27 cellular contexts compared by ENCODE assay signal in genomic region chr14:100786131-100786530, GRCh38. TPM values are rescaled to one million over a fixed set of nuclear protein-coding genes. Genes with fewer than 3 reads are reported as not detected.
DNase-seq lines count a peak whose midpoint lies in the region; ATAC-seq and TF ChIP-seq lines count a peak whose summit lies in the region.
"Had no signal": no experiment of that assay in that cellular context is flagged by ENCODE, and none has a peak within 500 bp of the region (broad histone marks: within the 10 kb centered on the region; RNA-seq: fewer than 3 reads in every experiment).

No MANE protein-coding gene starts in this region.

- no peak overlapping the region for H3K9ac ChIP-seq in MM.1S (ENCODE audit: low read length)

- 70% methylated on average over 4 of the region's 11 CpGs for WGBS in right lobe of liver (ENCODE audit: insufficient coverage, low coverage, low lambda C conversion rate, missing lambda C conversion rate)

- no peaks in the 10 kb centered on the region for H3K79me2 ChIP-seq in MM.1S (ENCODE audit: low read length)

- no peaks in the 10 kb centered on the region for H3K36me3 ChIP-seq in MM.1S (replicated peaks; ENCODE audit: insufficient read depth, low read length)
- H3K36me3 ChIP-seq in right lobe of liver: no peaks in the 10 kb centered on the region
- H3K36me3 ChIP-seq: esophagus squamous epithelium, tibial nerve had no signal

- H3K27me3 ChIP-seq in MM.1S (replicated peaks; ENCODE audit: insufficient read depth, low read length) (peaks cover 17% of the 10 kb centered on the region), right lobe of liver (no peaks in the 10 kb centered on the region)
- H3K27me3 ChIP-seq: tibial nerve had no signal

- H3K4me3 ChIP-seq in MM.1S (ENCODE audit: low read length) (no peak overlapping the region), right lobe of liver (no peak overlapping the region)
- H3K4me3 ChIP-seq: esophagus squamous epithelium, psoas muscle, tibial nerve had no signal

- ATAC-seq in HG03565 (IDR thresholded peaks at IDR 0.05; ENCODE audit: unreplicated experiment) (no peak), right lobe of liver (no peak)
- ATAC-seq: activated CD4-positive, alpha-beta T cell treated with anti-CD3 and anti-CD28 coated beads for 36 hours; activated CD8-positive, alpha-beta memory T cell treated with anti-CD3 and anti-CD28 coated beads, Interleukin-2, amount 10 ng/mL, durations not matched to agents 7 days and 5 days; activated naive CD4-positive, alpha-beta T cell treated with anti-CD3 and anti-CD28 coated beads, Interleukin-2, amount 50 U/mL, for 72 hours; effector memory CD8-positive, alpha-beta T cell; psoas muscle; stimulated activated naive CD8-positive, alpha-beta T cell treated with anti-CD3 and anti-CD28 coated beads, Interleukin-15, Interleukin-2, amounts not matched to agents 100 U/mL and 50 U/mL, for 24 hours had no signal

- intact Hi-C loops in right lobe of liver (cut with DNase I): no loop called here

- DNase-seq in NCI-H2227 treated with DMSO at 0.1 percent for 48 hours (lab: John Stamatoyannopoulos, UW): peak; percentile 10
- peak in 34 of 58 donors; percentile 7 to 74 (median 36) for DNase-seq in anterior cingulate cortex (lab: John Stamatoyannopoulos, UW)
- DNase-seq in left kidney (ENCODE audit: low read depth, low spot score): peak; percentile 42
- peak; percentile 78 for DNase-seq in putamen (ENCODE audit: low spot score)
- DNase-seq in SK-N-DZ (ENCODE audit: low spot score): no peak
- DNase-seq in MM.1S: no peak
- DNase-seq in right lobe of liver: no peak
- DNase-seq: activated CD4-positive, alpha-beta T cell treated with anti-CD3 and anti-CD28 coated beads for 36 hours; activated CD8-positive, alpha-beta memory T cell treated with anti-CD3 and anti-CD28 coated beads, Interleukin-2, amount 10 ng/mL, durations not matched to agents 7 days and 5 days; CD4-positive, alpha-beta memory T cell; effector memory CD8-positive, alpha-beta T cell; esophagus squamous epithelium; IMR-90; NCI-H1417; NCI-H2171; nephron progenitor cell; OCI-M1; SHP77 treated with DMSO at 0.1 percent for 48 hours; stimulated activated CD4-positive, alpha-beta T cell treated with anti-CD3 and anti-CD28 coated beads, Interleukin-4, amount 100 ng/mL, for 4 hours; stimulated activated naive CD8-positive, alpha-beta T cell treated with anti-CD3 and anti-CD28 coated beads, Interleukin-15, Interleukin-2, amounts not matched to agents 100 U/mL and 50 U/mL, for 24 hours; T-helper 1 cell had no signal

- H4K20me1 ChIP-seq in MM.1S (ENCODE audit: insufficient read depth, low read length): no peaks in the 10 kb centered on the region

- no peaks in the 10 kb centered on the region for H3K9me2 ChIP-seq in MM.1S (replicated peaks; ENCODE audit: insufficient read depth, low read length)

- H3K27ac ChIP-seq in MM.1S (ENCODE audit: low read length) (no peak overlapping the region), right lobe of liver (no peak overlapping the region)
- H3K27ac ChIP-seq: esophagus squamous epithelium, psoas muscle, tibial nerve had no signal

- TF ChIP-seq CTCF in MM.1S (IDR thresholded peaks at IDR 0.05; ENCODE audit: low read length) (no peak), right lobe of liver (IDR thresholded peaks at IDR 0.05) (no peak)

- H3K9me3 ChIP-seq in MM.1S (replicated peaks; ENCODE audit: insufficient read depth, low read length) (no peaks in the 10 kb centered on the region), right lobe of liver (no peaks in the 10 kb centered on the region)
- H3K9me3 ChIP-seq: esophagus squamous epithelium, psoas muscle, tibial nerve had no signal

- H3F3A ChIP-seq in MM.1S (ENCODE audit: insufficient read depth, low read length): no peaks in the 10 kb centered on the region

- H3K4me2 ChIP-seq in MM.1S (ENCODE audit: low read depth, low read length): no peak overlapping the region

- no peak overlapping the region for H2AFZ ChIP-seq in MM.1S (ENCODE audit: low read length)

- TF ChIP-seq POLR2A in right lobe of liver (IDR thresholded peaks at IDR 0.05): no peak

- no peaks in the 10 kb centered on the region for H3K4me1 ChIP-seq in MM.1S (ENCODE audit: low read length)
- H3K4me1 ChIP-seq in right lobe of liver: no peaks in the 10 kb centered on the region
- H3K4me1 ChIP-seq: psoas muscle, tibial nerve had no signal

RNA-seq across cellular contexts. Expression of gene MEG3, which starts 39.8 kb away (rescaled TPM):
- 191 and 312 TPM in 2 replicates for polyA plus RNA-seq in SK-N-DZ (2014; cell fraction: cytosol; rRNA removed)
- 2,588 and 3,028 TPM in 2 replicates for polyA plus RNA-seq in SK-N-DZ (2014; cell fraction: nucleus; rRNA removed)
- 10 to 100 TPM in 5 of 6 experiments, 1 to 10 TPM in 1; 5.7 to 43.7 (median 23.9) TPM for total RNA-seq in right lobe of liver
- total RNA-seq: activated CD4-positive, alpha-beta T cell treated with anti-CD3 and anti-CD28 coated beads for 36 hours; activated CD8-positive, alpha-beta memory T cell treated with anti-CD3 and anti-CD28 coated beads, Interleukin-2, amount 10 ng/mL, durations not matched to agents 7 days and 5 days; activated naive CD4-positive, alpha-beta T cell treated with anti-CD3 and anti-CD28 coated beads, Interleukin-2, amount 50 U/mL, for 72 hours; activated T-helper 1 cell treated with anti-CD3 and anti-CD28 coated beads, Interleukin-12 subunit alpha, Interleukin-12 subunit beta, Interleukin-2, Interleukin-4 antibody, amounts not matched to agents 30 ng/mL and 10 ng/mL and 1 ng/mL, durations not matched to agents 14 hours and 24 hours and 36 hours; CD4-positive, alpha-beta memory T cell had no signal
- polyA plus RNA-seq: CD4-positive, alpha-beta memory T cell had no signal

RNA-seq across cellular contexts. Expression of gene DLK1, which starts 59.4 kb away (rescaled TPM):
- polyA plus RNA-seq in SK-N-DZ (2014; cell fraction: cytosol; rRNA removed): 7.8 and 9.0 TPM in 2 replicates
- polyA plus RNA-seq in SK-N-DZ (2014; cell fraction: nucleus; rRNA removed): 6.6 and 7.6 TPM in 2 replicates
- 10 to 100 TPM in 1 of 6 experiments, 1 to 10 TPM in 2, not detected in 3; 1.7 to 13.4 (median 3.8) TPM for total RNA-seq in right lobe of liver
- total RNA-seq: activated CD4-positive, alpha-beta T cell treated with anti-CD3 and anti-CD28 coated beads for 36 hours; activated CD8-positive, alpha-beta memory T cell treated with anti-CD3 and anti-CD28 coated beads, Interleukin-2, amount 10 ng/mL, durations not matched to agents 7 days and 5 days; activated naive CD4-positive, alpha-beta T cell treated with anti-CD3 and anti-CD28 coated beads, Interleukin-2, amount 50 U/mL, for 72 hours; activated T-helper 1 cell treated with anti-CD3 and anti-CD28 coated beads, Interleukin-12 subunit alpha, Interleukin-12 subunit beta, Interleukin-2, Interleukin-4 antibody, amounts not matched to agents 30 ng/mL and 10 ng/mL and 1 ng/mL, durations not matched to agents 14 hours and 24 hours and 36 hours; CD4-positive, alpha-beta memory T cell; esophagus squamous epithelium; glomerular endothelial cell; tibial nerve had no signal
- polyA plus RNA-seq: CD4-positive, alpha-beta memory T cell had no signal

Comparison
In these comparisons a context has a peak if more than half of its experiments do, and no peak if none do; other contexts are left out.
1. DNase-seq: peak in NCI-H2227 treated with DMSO at 0.1 percent for 48 hours (single experiment), anterior cingulate cortex (34 of 58), left kidney (single experiment) and putamen (single experiment); none in SK-N-DZ (single experiment), MM.1S (single experiment) and right lobe of liver (0 of 3).